In the genomic region with DNA sequence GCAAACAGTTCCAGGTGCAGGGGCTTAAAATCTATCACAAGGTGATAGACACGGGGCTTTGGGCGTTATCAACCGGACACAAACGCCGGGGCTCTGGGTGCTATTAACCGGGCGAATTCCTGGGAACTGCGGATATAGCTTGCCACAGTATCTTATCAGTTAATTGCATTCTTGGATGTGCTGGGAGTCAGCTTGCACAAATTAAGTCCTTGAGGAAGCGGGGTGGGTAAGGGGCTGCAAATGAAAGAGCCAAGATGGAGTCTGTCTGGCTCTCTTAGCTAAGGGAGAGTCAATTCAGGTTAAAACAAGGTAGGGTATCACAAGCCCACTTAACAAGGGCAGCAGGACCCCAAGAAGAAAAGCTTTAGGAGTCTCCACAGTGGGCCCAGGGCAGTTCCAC, we compare ENCODE assay signal across 1 cellular context.
TF ChIP-seq lines count a peak whose summit lies in the region.
"Not testable (repeated sequence)": the region's sequence is repeated elsewhere in the genome, so short reads cannot be mapped to it uniquely, and the experiment has no call there.

No MANE protein-coding gene starts in this region.

TF ChIP-seq in K562, 482 proteins besides CTCF, POLR2A, EP300 and RAD21 (continued from another document and continues in another):
- TF ChIP-seq CBFA2T3 (IDR thresholded peaks at IDR 0.05) (peak; percentile 83), ZKSCAN3 (CRISPR knock-in tag; IDR thresholded peaks at IDR 0.05) (peak; percentile 78), ZNF668 (CRISPR knock-in tag; IDR thresholded peaks at IDR 0.05) (peak; percentile 91; the same call in 1 of the 2 replicates), HSF4 (CRISPR knock-in tag; IDR thresholded peaks at IDR 0.05; ENCODE audit: borderline replicate concordance) (peak; percentile 97), ZNF41 (CRISPR knock-in tag; conservative IDR thresholded peaks at IDR 0.05) (peak; percentile 84), DDX20 (tag; IDR thresholded peaks at IDR 0.05; ENCODE audit: low read depth) (peak; percentile 92), E2F3 (CRISPR knock-in tag; IDR thresholded peaks at IDR 0.05) (0 out of 2 replicates have a peak, but pooled peaks have one; percentile 50), ZNF239 (CRISPR knock-in tag; IDR thresholded peaks at IDR 0.05) (peak; percentile 88), ZNF75A (CRISPR knock-in tag; IDR thresholded peaks at IDR 0.05) (peak; percentile 31; the same call in 1 of the 2 replicates), ZNF561 (CRISPR knock-in tag; conservative IDR thresholded peaks at IDR 0.05) (peak; percentile 44; the same call in 1 of the 2 replicates), ZNF165 (CRISPR knock-in tag; IDR thresholded peaks at IDR 0.05; ENCODE audit: borderline replicate concordance) (peak; percentile 91; the same call in 1 of the 2 replicates), ZNF133 (CRISPR knock-in tag; IDR thresholded peaks at IDR 0.05) (peak; percentile 94), BCL6 (CRISPR knock-in tag; IDR thresholded peaks at IDR 0.05) (peak; percentile 66; the same call in 1 of the 2 replicates), DMBX1 (CRISPR knock-in tag; IDR thresholded peaks at IDR 0.05; ENCODE audit: borderline replicate concordance) (peak; percentile 99), SMARCA4 (IDR thresholded peaks at IDR 0.05) (peak; percentile 63; the same call in 1 of the 2 replicates), TCF3 (CRISPR knock-in tag; IDR thresholded peaks at IDR 0.05) (peak; percentile 79), PYGO2 (tag; IDR thresholded peaks at IDR 0.05) (peak; percentile 74; the same call in 1 of the 2 replicates), NR2C1 (tag; IDR thresholded peaks at IDR 0.05) (peak; percentile 88), MECOM (CRISPR knock-in tag; IDR thresholded peaks at IDR 0.05) (peak; percentile 92), TEAD2 (tag; IDR thresholded peaks at IDR 0.05) (peak; percentile 77), GTF2A2 (tag; IDR thresholded peaks at IDR 0.05) (peak; percentile 70; the same call in 1 of the 2 replicates), RHOXF2B (CRISPR knock-in tag; conservative IDR thresholded peaks at IDR 0.05) (peak; percentile 97), CXXC5 (CRISPR knock-in tag; IDR thresholded peaks at IDR 0.05) (peak; percentile 93), TAF7 (tag; IDR thresholded peaks at IDR 0.05) (peak; percentile 65), KLF6 (CRISPR knock-in tag; IDR thresholded peaks at IDR 0.05; ENCODE audit: borderline replicate concordance) (peak; percentile 97), TEAD1 (CRISPR knock-in tag; IDR thresholded peaks at IDR 0.05) (peak in 1 of 2 experiments; percentile 88; a peak in 2 of 4 replicates), ETV1 (tag; conservative IDR thresholded peaks at IDR 0.05; ENCODE audit: low read depth) (peak; percentile 64; the same call in 1 of the 2 replicates), CTBP1 (IDR thresholded peaks at IDR 0.05; ENCODE audit: borderline replicate concordance) (peak; percentile 19; the same call in 1 of the 2 replicates)
- TF ChIP-seq, protein P1, sequence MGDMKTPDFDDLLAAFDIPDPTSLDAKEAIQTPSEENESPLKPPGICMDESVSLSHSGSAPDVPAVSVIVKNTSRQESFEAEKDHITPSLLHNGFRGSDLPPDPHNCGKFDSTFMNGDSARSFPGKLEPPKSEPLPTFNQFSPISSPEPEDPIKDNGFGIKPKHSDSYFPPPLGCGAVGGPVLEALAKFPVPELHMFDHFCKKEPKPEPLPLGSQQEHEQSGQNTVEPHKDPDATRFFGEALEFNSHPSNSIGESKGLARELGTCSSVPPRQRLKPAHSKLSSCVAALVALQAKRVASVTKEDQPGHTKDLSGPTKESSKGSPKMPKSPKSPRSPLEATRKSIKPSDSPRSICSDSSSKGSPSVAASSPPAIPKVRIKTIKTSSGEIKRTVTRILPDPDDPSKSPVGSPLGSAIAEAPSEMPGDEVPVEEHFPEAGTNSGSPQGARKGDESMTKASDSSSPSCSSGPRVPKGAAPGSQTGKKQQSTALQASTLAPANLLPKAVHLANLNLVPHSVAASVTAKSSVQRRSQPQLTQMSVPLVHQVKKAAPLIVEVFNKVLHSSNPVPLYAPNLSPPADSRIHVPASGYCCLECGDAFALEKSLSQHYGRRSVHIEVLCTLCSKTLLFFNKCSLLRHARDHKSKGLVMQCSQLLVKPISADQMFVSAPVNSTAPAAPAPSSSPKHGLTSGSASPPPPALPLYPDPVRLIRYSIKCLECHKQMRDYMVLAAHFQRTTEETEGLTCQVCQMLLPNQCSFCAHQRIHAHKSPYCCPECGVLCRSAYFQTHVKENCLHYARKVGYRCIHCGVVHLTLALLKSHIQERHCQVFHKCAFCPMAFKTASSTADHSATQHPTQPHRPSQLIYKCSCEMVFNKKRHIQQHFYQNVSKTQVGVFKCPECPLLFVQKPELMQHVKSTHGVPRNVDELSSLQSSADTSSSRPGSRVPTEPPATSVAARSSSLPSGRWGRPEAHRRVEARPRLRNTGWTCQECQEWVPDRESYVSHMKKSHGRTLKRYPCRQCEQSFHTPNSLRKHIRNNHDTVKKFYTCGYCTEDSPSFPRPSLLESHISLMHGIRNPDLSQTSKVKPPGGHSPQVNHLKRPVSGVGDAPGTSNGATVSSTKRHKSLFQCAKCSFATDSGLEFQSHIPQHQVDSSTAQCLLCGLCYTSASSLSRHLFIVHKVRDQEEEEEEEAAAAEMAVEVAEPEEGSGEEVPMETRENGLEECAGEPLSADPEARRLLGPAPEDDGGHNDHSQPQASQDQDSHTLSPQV (IDR thresholded peaks at IDR 0.05): peak; percentile 97
- TF ChIP-seq, protein P2, sequence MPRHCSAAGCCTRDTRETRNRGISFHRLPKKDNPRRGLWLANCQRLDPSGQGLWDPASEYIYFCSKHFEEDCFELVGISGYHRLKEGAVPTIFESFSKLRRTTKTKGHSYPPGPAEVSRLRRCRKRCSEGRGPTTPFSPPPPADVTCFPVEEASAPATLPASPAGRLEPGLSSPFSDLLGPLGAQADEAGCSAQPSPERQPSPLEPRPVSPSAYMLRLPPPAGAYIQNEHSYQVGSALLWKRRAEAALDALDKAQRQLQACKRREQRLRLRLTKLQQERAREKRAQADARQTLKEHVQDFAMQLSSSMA (CRISPR knock-in tag; IDR thresholded peaks at IDR 0.05): 0 out of 2 replicates have a peak, but pooled peaks have one; percentile 79
- TF ChIP-seq, protein P3, sequence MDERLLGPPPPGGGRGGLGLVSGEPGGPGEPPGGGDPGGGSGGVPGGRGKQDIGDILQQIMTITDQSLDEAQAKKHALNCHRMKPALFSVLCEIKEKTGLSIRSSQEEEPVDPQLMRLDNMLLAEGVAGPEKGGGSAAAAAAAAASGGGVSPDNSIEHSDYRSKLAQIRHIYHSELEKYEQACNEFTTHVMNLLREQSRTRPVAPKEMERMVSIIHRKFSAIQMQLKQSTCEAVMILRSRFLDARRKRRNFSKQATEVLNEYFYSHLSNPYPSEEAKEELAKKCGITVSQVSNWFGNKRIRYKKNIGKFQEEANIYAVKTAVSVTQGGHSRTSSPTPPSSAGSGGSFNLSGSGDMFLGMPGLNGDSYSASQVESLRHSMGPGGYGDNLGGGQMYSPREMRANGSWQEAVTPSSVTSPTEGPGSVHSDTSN (CRISPR knock-in tag; IDR thresholded peaks at IDR 0.05; ENCODE audit: low read depth): not testable (repeated sequence)
- TF ChIP-seq, protein P3 (tag; conservative IDR thresholded peaks at IDR 0.05; ENCODE audit: low read depth): 0 out of 2 replicates have a peak, but pooled peaks have one; percentile 29
- TF ChIP-seq, protein P4, sequence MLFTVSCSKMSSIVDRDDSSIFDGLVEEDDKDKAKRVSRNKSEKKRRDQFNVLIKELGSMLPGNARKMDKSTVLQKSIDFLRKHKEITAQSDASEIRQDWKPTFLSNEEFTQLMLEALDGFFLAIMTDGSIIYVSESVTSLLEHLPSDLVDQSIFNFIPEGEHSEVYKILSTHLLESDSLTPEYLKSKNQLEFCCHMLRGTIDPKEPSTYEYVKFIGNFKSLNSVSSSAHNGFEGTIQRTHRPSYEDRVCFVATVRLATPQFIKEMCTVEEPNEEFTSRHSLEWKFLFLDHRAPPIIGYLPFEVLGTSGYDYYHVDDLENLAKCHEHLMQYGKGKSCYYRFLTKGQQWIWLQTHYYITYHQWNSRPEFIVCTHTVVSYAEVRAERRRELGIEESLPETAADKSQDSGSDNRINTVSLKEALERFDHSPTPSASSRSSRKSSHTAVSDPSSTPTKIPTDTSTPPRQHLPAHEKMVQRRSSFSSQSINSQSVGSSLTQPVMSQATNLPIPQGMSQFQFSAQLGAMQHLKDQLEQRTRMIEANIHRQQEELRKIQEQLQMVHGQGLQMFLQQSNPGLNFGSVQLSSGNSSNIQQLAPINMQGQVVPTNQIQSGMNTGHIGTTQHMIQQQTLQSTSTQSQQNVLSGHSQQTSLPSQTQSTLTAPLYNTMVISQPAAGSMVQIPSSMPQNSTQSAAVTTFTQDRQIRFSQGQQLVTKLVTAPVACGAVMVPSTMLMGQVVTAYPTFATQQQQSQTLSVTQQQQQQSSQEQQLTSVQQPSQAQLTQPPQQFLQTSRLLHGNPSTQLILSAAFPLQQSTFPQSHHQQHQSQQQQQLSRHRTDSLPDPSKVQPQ (CRISPR knock-in tag; IDR thresholded peaks at IDR 0.05; ENCODE audit: borderline replicate concordance): 0 out of 2 replicates have a peak, but pooled peaks have one; percentile 50
- TF ChIP-seq, protein P5, sequence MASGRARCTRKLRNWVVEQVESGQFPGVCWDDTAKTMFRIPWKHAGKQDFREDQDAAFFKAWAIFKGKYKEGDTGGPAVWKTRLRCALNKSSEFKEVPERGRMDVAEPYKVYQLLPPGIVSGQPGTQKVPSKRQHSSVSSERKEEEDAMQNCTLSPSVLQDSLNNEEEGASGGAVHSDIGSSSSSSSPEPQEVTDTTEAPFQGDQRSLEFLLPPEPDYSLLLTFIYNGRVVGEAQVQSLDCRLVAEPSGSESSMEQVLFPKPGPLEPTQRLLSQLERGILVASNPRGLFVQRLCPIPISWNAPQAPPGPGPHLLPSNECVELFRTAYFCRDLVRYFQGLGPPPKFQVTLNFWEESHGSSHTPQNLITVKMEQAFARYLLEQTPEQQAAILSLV (tag; IDR thresholded peaks at IDR 0.05): peak; percentile 61; the same call in 1 of the 2 replicates
- TF ChIP-seq, protein P6, sequence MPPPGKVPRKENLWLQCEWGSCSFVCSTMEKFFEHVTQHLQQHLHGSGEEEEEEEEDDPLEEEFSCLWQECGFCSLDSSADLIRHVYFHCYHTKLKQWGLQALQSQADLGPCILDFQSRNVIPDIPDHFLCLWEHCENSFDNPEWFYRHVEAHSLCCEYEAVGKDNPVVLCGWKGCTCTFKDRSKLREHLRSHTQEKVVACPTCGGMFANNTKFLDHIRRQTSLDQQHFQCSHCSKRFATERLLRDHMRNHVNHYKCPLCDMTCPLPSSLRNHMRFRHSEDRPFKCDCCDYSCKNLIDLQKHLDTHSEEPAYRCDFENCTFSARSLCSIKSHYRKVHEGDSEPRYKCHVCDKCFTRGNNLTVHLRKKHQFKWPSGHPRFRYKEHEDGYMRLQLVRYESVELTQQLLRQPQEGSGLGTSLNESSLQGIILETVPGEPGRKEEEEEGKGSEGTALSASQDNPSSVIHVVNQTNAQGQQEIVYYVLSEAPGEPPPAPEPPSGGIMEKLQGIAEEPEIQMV (tag; conservative IDR thresholded peaks at IDR 0.05; ENCODE audit: low read depth): peak; percentile 82
- not testable (repeated sequence) for TF ChIP-seq NR2C1 (IDR thresholded peaks at IDR 0.05)
- TF ChIP-seq, protein P7, sequence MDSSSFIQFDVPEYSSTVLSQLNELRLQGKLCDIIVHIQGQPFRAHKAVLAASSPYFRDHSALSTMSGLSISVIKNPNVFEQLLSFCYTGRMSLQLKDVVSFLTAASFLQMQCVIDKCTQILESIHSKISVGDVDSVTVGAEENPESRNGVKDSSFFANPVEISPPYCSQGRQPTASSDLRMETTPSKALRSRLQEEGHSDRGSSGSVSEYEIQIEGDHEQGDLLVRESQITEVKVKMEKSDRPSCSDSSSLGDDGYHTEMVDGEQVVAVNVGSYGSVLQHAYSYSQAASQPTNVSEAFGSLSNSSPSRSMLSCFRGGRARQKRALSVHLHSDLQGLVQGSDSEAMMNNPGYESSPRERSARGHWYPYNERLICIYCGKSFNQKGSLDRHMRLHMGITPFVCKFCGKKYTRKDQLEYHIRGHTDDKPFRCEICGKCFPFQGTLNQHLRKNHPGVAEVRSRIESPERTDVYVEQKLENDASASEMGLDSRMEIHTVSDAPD (CRISPR knock-in tag; IDR thresholded peaks at IDR 0.05): peak; percentile 81
- TF ChIP-seq, protein P8, sequence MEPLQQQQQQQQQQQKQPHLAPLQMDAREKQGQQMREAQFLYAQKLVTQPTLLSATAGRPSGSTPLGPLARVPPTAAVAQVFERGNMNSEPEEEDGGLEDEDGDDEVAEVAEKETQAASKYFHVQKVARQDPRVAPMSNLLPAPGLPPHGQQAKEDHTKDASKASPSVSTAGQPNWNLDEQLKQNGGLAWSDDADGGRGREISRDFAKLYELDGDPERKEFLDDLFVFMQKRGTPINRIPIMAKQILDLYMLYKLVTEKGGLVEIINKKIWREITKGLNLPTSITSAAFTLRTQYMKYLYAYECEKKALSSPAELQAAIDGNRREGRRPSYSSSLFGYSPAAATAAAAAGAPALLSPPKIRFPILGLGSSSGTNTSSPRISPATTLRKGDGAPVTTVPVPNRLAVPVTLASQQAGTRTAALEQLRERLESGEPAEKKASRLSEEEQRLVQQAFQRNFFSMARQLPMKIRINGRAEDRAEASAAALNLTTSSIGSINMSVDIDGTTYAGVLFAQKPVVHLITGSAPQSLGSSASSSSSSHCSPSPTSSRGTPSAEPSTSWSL (CRISPR knock-in tag; IDR thresholded peaks at IDR 0.05; ENCODE audit: borderline replicate concordance): peak; percentile 92; the same call in 1 of the 2 replicates
- TF ChIP-seq, protein P9, sequence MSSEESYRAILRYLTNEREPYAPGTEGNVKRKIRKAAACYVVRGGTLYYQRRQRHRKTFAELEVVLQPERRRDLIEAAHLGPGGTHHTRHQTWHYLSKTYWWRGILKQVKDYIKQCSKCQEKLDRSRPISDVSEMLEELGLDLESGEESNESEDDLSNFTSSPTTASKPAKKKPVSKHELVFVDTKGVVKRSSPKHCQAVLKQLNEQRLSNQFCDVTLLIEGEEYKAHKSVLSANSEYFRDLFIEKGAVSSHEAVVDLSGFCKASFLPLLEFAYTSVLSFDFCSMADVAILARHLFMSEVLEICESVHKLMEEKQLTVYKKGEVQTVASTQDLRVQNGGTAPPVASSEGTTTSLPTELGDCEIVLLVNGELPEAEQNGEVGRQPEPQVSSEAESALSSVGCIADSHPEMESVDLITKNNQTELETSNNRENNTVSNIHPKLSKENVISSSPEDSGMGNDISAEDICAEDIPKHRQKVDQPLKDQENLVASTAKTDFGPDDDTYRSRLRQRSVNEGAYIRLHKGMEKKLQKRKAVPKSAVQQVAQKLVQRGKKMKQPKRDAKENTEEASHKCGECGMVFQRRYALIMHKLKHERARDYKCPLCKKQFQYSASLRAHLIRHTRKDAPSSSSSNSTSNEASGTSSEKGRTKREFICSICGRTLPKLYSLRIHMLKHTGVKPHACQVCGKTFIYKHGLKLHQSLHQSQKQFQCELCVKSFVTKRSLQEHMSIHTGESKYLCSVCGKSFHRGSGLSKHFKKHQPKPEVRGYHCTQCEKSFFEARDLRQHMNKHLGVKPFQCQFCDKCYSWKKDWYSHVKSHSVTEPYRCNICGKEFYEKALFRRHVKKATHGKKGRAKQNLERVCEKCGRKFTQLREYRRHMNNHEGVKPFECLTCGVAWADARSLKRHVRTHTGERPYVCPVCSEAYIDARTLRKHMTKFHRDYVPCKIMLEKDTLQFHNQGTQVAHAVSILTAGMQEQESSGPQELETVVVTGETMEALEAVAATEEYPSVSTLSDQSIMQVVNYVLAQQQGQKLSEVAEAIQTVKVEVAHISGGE (CRISPR knock-in tag; IDR thresholded peaks at IDR 0.05): 0 out of 6 replicates have a peak, but pooled peaks of 1 of the 3 experiments have one; percentile 36
